ENCODE assay signal across 8 cellular contexts in genomic region chrX:71909956-71910355, GRCh38. TPM values are rescaled to one million over a fixed set of nuclear protein-coding genes. Genes with fewer than 3 reads are reported as not detected.
A peak's percentile ranks its signal among the peaks of the same experiment; 100 is the strongest.
DNase-seq lines count a peak whose midpoint lies in the region; ATAC-seq and TF ChIP-seq lines count a peak whose summit lies in the region.

No MANE protein-coding gene starts in this region.

- H3K4me2 ChIP-seq in GM23338 (peak overlapping the region; percentile 82), mesenchymal stem cell (ENCODE audit: low read length, poor library complexity, severe bottlenecking) (peak overlapping the region; percentile 84)

- no peak overlapping the region for H4K8ac ChIP-seq in mesenchymal stem cell (ENCODE audit: low read length)

- H3K23ac ChIP-seq in mesenchymal stem cell (ENCODE audit: low read length in 2 of 2) = no peak overlapping the region

- no peaks in the 10 kb centered on the region for H3K27me3 ChIP-seq in GM23338 (ENCODE audit: insufficient read depth)
- H3K27me3 ChIP-seq in mesenchymal stem cell (ENCODE audit: control insufficient read depth in 1 of 2, insufficient read depth in 1 of 2, low read length in 2 of 2) = peaks cover 0 to 60% of the 10 kb centered on the region in 2 experiments

- H3K27me3 Mint-ChIP-seq in GM23338 (ENCODE audit: insufficient read depth, low read depth, poor library complexity) = peaks cover 2% of the 10 kb centered on the region

- TF ChIP-seq CTCF in GM23338 (conservative IDR thresholded peaks at IDR 0.05; ENCODE audit: low read depth in 2 of 2) = peak; percentile 45 to 58

- H3K27ac ChIP-seq in GM23338 (ENCODE audit: low read depth) (peak overlapping the region; percentile 84; the same call in 1 of the 2 replicates), mesenchymal stem cell (ENCODE audit: low read length, poor library complexity, severe bottlenecking) (no peak overlapping the region)

- H3K36me3 ChIP-seq in GM23338 (ENCODE audit: insufficient read depth) = no peaks in the 10 kb centered on the region
- H3K36me3 ChIP-seq in mesenchymal stem cell (ENCODE audit: control insufficient read depth in 1 of 2, insufficient read depth in 2 of 2, low read depth in 1 of 2, low read length in 2 of 2) = no peaks in the 10 kb centered on the region

- peaks cover 22% of the 10 kb centered on the region for H3K79me2 ChIP-seq in GM23338 (replicated peaks; ENCODE audit: insufficient read depth)

- no peaks in the 10 kb centered on the region for H3K79me1 ChIP-seq in mesenchymal stem cell (replicated peaks; ENCODE audit: low read length, poor library complexity, severe bottlenecking)

- H3K4me1 ChIP-seq in GM23338 (ENCODE audit: insufficient read depth) (no peaks in the 10 kb centered on the region), mesenchymal stem cell (ENCODE audit: control insufficient read depth, insufficient read depth, low read depth, low read length) (peaks cover 4% of the 10 kb centered on the region)

- H4K20me1 ChIP-seq in GM23338 (replicated peaks; ENCODE audit: insufficient read depth) = no peaks in the 10 kb centered on the region

- H2BK5ac ChIP-seq in mesenchymal stem cell (ENCODE audit: low read depth, low read length, poor library complexity, severe bottlenecking) = no peak overlapping the region

- H3K4me3 ChIP-seq in GM23338 (peak overlapping the region; percentile 70), mesenchymal stem cell (ENCODE audit: insufficient read depth in 1 of 2, low read depth in 1 of 2, low read length in 2 of 2) (peak overlapping the region in 1 of 2 experiments; percentile 71)

- H3K9me3 Mint-ChIP-seq in GM23338 = no peaks in the 10 kb centered on the region

- peak overlapping the region; percentile 72 for H3K9ac ChIP-seq in mesenchymal stem cell (ENCODE audit: low read length)

- H3F3A ChIP-seq in GM23338 (replicated peaks; ENCODE audit: low read depth) = no peaks in the 10 kb centered on the region

- in situ Hi-C loops in ACHN (cut with HindIII; ENCODE audit: low pct_ligation_motif_present, low pct_unique_long_range_greater_than_20kb, low sequenced_read_pairs) = no loop called here

- no peak overlapping the region for H2BK120ac ChIP-seq in mesenchymal stem cell (ENCODE audit: low read depth, low read length)

- H3K9me3 ChIP-seq in mesenchymal stem cell (ENCODE audit: control insufficient read depth, low read length) = no peaks in the 10 kb centered on the region

- H3K4me3 Mint-ChIP-seq in GM23338 = peak overlapping the region; percentile 81

- H3K4me1 Mint-ChIP-seq in GM23338 = peaks cover 24% of the 10 kb centered on the region

- no peak overlapping the region for H2BK15ac ChIP-seq in mesenchymal stem cell (ENCODE audit: low read depth, poor library complexity, severe bottlenecking)

- H3K27ac Mint-ChIP-seq in GM23338 = no peak overlapping the region

- DNase-seq in ACHN (peak; percentile 2), GM23338 (ENCODE audit: low spot score) (peak; percentile 66), ecto neural progenitor cell (ENCODE audit: low spot score) (peak; percentile 57), mesenchymal stem cell (peak; percentile 42), NCI-H1930 (lab: John Stamatoyannopoulos, UW) (no peak), putamen (ENCODE audit: low spot score) (no peak)

- peak; percentile 64 for ATAC-seq in GM23338
- no peak for ATAC-seq in GM19351 (IDR thresholded peaks at IDR 0.05; ENCODE audit: unreplicated experiment)
- ATAC-seq in HG03095 (IDR thresholded peaks at IDR 0.05; ENCODE audit: unreplicated experiment) = no peak

- H2AFZ ChIP-seq in GM23338 (no peak overlapping the region), mesenchymal stem cell (ENCODE audit: low read depth, low read length) (no peak overlapping the region)

- no peak overlapping the region for H4K91ac ChIP-seq in mesenchymal stem cell (ENCODE audit: low read length)

- H3K9me2 ChIP-seq in GM23338 (ENCODE audit: insufficient read depth) = no peaks in the 10 kb centered on the region

- H3K18ac ChIP-seq in mesenchymal stem cell (ENCODE audit: low read depth in 1 of 2, low read length in 2 of 2) = peak overlapping the region in 1 of 2 experiments; percentile 28

- H2BK12ac ChIP-seq in mesenchymal stem cell (ENCODE audit: low read length in 2 of 2) = no peak overlapping the region

- H3K4ac ChIP-seq in mesenchymal stem cell (ENCODE audit: low read depth in 1 of 2, low read length in 2 of 2) = no peak overlapping the region

- no peak overlapping the region for H3K14ac ChIP-seq in mesenchymal stem cell (ENCODE audit: low read length in 2 of 2)

- H3K36me3 Mint-ChIP-seq in GM23338 (ENCODE audit: low read depth) = no peaks in the 10 kb centered on the region; the same call in 2 of the 3 replicates

- no peak overlapping the region for H2AK5ac ChIP-seq in mesenchymal stem cell (ENCODE audit: low read length, severe bottlenecking)

- WGBS in mesenchymal stem cell = 5% methylated on average over 8 of the region's 8 CpGs

TF ChIP-seq in GM23338, 12 proteins besides CTCF, POLR2A, EP300 and RAD21 (continues in another document):
- no peak for TF ChIP-seq STAT1 (IDR thresholded peaks at IDR 0.05; ENCODE audit: unreplicated experiment)
- TF ChIP-seq EZH2 (IDR thresholded peaks at IDR 0.05; ENCODE audit: low read depth, unreplicated experiment) = no peak
- no peak for TF ChIP-seq EZH2phosphoT487 (IDR thresholded peaks at IDR 0.05; ENCODE audit: unreplicated experiment)
- no peak for TF ChIP-seq ZNF114 (CRISPR knock-in tag; IDR thresholded peaks at IDR 0.05)
- no peak for TF ChIP-seq ETS1 (IDR thresholded peaks at IDR 0.05)
- TF ChIP-seq POLR2AphosphoS5 (IDR thresholded peaks at IDR 0.05; ENCODE audit: low read depth) = no peak
- TF ChIP-seq REST (IDR thresholded peaks at IDR 0.05; ENCODE audit: unreplicated experiment) = no peak
- no peak for TF ChIP-seq ZNF331 (CRISPR knock-in tag; IDR thresholded peaks at IDR 0.05; ENCODE audit: low read depth)
- no peak for TF ChIP-seq NANOG (IDR thresholded peaks at IDR 0.05; ENCODE audit: borderline replicate concordance)

RNA-seq across cellular contexts. Expression of gene NHSL2, which starts 0.7 kb away (rescaled TPM):
- 7.0 and 9.5 TPM in 2 replicates for total RNA-seq in GM23338 (2014; rRNA removed; shearing (Covaris generic))
- 3.7 and 4.7 TPM in 2 replicates for polyA plus RNA-seq in GM23338 (2016; fragmentation: Nextera tagmentation; extraction: Ambion mirVana)
- polyA plus RNA-seq in mesenchymal stem cell (2013, experiment 1 of 2) = 1.1 TPM
- polyA plus RNA-seq in mesenchymal stem cell (2013, experiment 2 of 2) = 1.1 TPM

Comparison
In these comparisons a context has a peak if more than half of its experiments do, and no peak if none do; other contexts are left out.
1. DNase-seq: peak in ACHN (single experiment), GM23338 (single experiment), ecto neural progenitor cell (single experiment) and mesenchymal stem cell (single experiment); none in NCI-H1930 (0 of 2) and putamen (single experiment).